ENCODE assay signal across 19 cellular contexts in genomic region chr11:76661306-76661751, GRCh38. TPM values are rescaled to one million over a fixed set of nuclear protein-coding genes. Genes with fewer than 3 reads are reported as not detected.
DNase-seq lines count a peak whose midpoint lies in the region; ATAC-seq and TF ChIP-seq lines count a peak whose summit lies in the region.
"Had no signal": no experiment of that assay in that cellular context is flagged by ENCODE, and none has a peak within 500 bp of the region (broad histone marks: within the 10 kb centered on the region; RNA-seq: fewer than 3 reads in every experiment).

No MANE protein-coding gene starts in this region.

- no peaks in the 10 kb centered on the region for H3F3A ChIP-seq in MM.1S (ENCODE audit: insufficient read depth, low read length)

- in situ Hi-C loops in IMR-90 (cut with MboI; ENCODE audit: low sequenced_read_pairs): no loop called here

- WGBS in IMR-90 (ENCODE audit: extremely low coverage in 2 of 2, insufficient read length in 1 of 2), 2 experiments: no CpG with 5 or more reads among the region's 11 CpGs
- 87 to 97% (median 94%) methylated on average over 7 to 11 of the region's 11 CpGs for WGBS in spleen, 5 donors

- intact Hi-C loops in IMR-90 (cut with micrococcal nuclease) (no loop called here), spleen (cut with DNase I; ENCODE audit: low total_unique reads) (no loop called here)

- H3K4me1 ChIP-seq in CD4-positive, CD25-positive, alpha-beta regulatory T cell (ENCODE audit: control insufficient read depth, insufficient read depth, low read length, poor library complexity, severe bottlenecking): peaks cover 25% of the 10 kb centered on the region
- H3K4me1 ChIP-seq in IMR-90 (ENCODE audit: control insufficient read depth, insufficient read depth, low read length) (peaks cover 7% of the 10 kb centered on the region; the same call in 1 of the 2 replicates), spleen (peaks cover 15 to 71% (median 54%) of the 10 kb centered on the region in 6 donors), MM.1S (ENCODE audit: low read length) (peaks cover 5% of the 10 kb centered on the region; the same call in 1 of the 2 replicates)

- no peak overlapping the region for H3K4me3 ChIP-seq in CD4-positive, CD25-positive, alpha-beta regulatory T cell (ENCODE audit: low read depth, low read length)
- H3K4me3 ChIP-seq in IMR-90 (ENCODE audit: insufficient read depth, low read depth, low read length) (no peak overlapping the region), spleen (no peak overlapping the region), MM.1S (ENCODE audit: low read length) (no peak overlapping the region)
- H3K4me3 ChIP-seq: SJSA1 had no signal

- H4K91ac ChIP-seq in IMR-90 (ENCODE audit: insufficient read depth, low read depth, low read length): no peak overlapping the region

- peaks cover 44% of the 10 kb centered on the region for H3K36me3 ChIP-seq in CD4-positive, CD25-positive, alpha-beta regulatory T cell (ENCODE audit: control insufficient read depth, insufficient read depth, low read length)
- H3K36me3 ChIP-seq in IMR-90 (ENCODE audit: control insufficient read depth, insufficient read depth, low read length): peaks cover 11% of the 10 kb centered on the region; the same call in 1 of the 2 replicates
- H3K36me3 ChIP-seq in spleen: peaks cover 0 to 66% (median 14%) of the 10 kb centered on the region in 6 donors
- H3K36me3 ChIP-seq in MM.1S (replicated peaks; ENCODE audit: insufficient read depth, low read length): no peaks in the 10 kb centered on the region
- H3K36me3 ChIP-seq: SJSA1 had no signal

- H3K9ac ChIP-seq in IMR-90 (ENCODE audit: low read depth, low read length): no peak overlapping the region
- H3K9ac ChIP-seq in MM.1S (ENCODE audit: low read length): no peak overlapping the region

- H3K56ac ChIP-seq in IMR-90 (ENCODE audit: extremely low read depth, insufficient read depth, low read length): no peak overlapping the region

- no peak overlapping the region for H3K14ac ChIP-seq in IMR-90 (replicated peaks; ENCODE audit: low read depth, low read length)

- H2BK120ac ChIP-seq in IMR-90 (ENCODE audit: low read depth, low read length): no peak overlapping the region

- no peak overlapping the region for H2AK9ac ChIP-seq in IMR-90 (replicated peaks; ENCODE audit: low read depth, low read length, poor library complexity)

- peak overlapping the region in 2 of 3 donors; percentile 71 to 80 for H3K27ac Mint-ChIP-seq in CD4-positive, CD25-positive, alpha-beta regulatory T cell
- H3K27ac Mint-ChIP-seq: B cell had no signal

- TF ChIP-seq CTCF in IMR-90 (conservative IDR thresholded peaks at IDR 0.05; ENCODE audit: low read depth, low read length) (no peak), spleen (IDR thresholded peaks at IDR 0.05 in 8 of 11, conservative IDR thresholded peaks at IDR 0.05 in 3 of 11) (no peak), MM.1S (IDR thresholded peaks at IDR 0.05; ENCODE audit: low read length) (no peak)

- H2AK5ac ChIP-seq in IMR-90 (ENCODE audit: low read depth, low read length): 0 out of 2 replicates have a peak overlapping the region, but pooled peaks have one; percentile 7

- H3K18ac ChIP-seq in IMR-90 (ENCODE audit: low read depth, low read length): no peak overlapping the region

- H3K9me2 ChIP-seq in MM.1S (replicated peaks; ENCODE audit: insufficient read depth, low read length): no peaks in the 10 kb centered on the region

- CTCF ChIA-PET in IMR-90 (lab: Yijun Ruan, JAX): no interaction called here

- H4K5ac ChIP-seq in IMR-90 (ENCODE audit: low read depth, low read length): no peak overlapping the region

- no peak overlapping the region for H3K4ac ChIP-seq in IMR-90 (ENCODE audit: low read depth, low read length)

- peaks cover 0 to 44% (median 23%) of the 10 kb centered on the region in 4 donors for H3K4me1 Mint-ChIP-seq in CD4-positive, CD25-positive, alpha-beta regulatory T cell

- no peak for DNase-seq in CD4-positive, CD25-positive, alpha-beta regulatory T cell
- no peak for DNase-seq in IMR-90
- DNase-seq in mesenteric fat pad (ENCODE audit: low spot score): peak; percentile 85
- DNase-seq in spleen: peak; percentile 66
- DNase-seq in Ammon's horn (ENCODE audit: low spot score): no peak
- no peak for DNase-seq in MM.1S
- no peak for DNase-seq in Kasumi-1 (lab: John Stamatoyannopoulos, UW)
- DNase-seq: CD8-positive, alpha-beta memory T cell; DMS79 treated with DMSO at 0.1 percent for 48 hours; NCI-H1417 treated with DMSO at 0.1 percent for 48 hours; NCI-H1930; NCI-H2171; NCI-H446 treated with DMSO at 0.1 percent for 48 hours; NCI-H748 treated with DMSO at 0.1 percent for 48 hours; RPMI8226 had no signal

- H2BK15ac ChIP-seq in IMR-90 (ENCODE audit: low read depth, low read length): no peak overlapping the region

- POLR2A ChIA-PET in IMR-90 (lab: Charles Lee; ENCODE audit: unreplicated experiment): no interaction called here

- H2BK20ac ChIP-seq in IMR-90 (ENCODE audit: low read depth, low read length): no peak overlapping the region

- no TSS peak for BruUV-seq in IMR-90 (replicated peaks; lab: Mats Ljungman, UMichigan)

- H3K27me3 ChIP-seq in CD4-positive, CD25-positive, alpha-beta regulatory T cell (ENCODE audit: control insufficient read depth, insufficient read depth, low read length): no peaks in the 10 kb centered on the region
- no peaks in the 10 kb centered on the region for H3K27me3 ChIP-seq in IMR-90 (ENCODE audit: control insufficient read depth, insufficient read depth, low read length)
- no peaks in the 10 kb centered on the region for H3K27me3 ChIP-seq in spleen (replicated peaks in 1 of 7)
- H3K27me3 ChIP-seq in MM.1S (replicated peaks; ENCODE audit: insufficient read depth, low read length): 0 out of 2 replicates have a peak, but pooled peaks cover 10% of the 10 kb centered on the region
- H3K27me3 ChIP-seq: SJSA1 had no signal

- TF ChIP-seq RAD21 in IMR-90 (IDR thresholded peaks at IDR 0.05; ENCODE audit: low read length): no peak

- dilution Hi-C loops in IMR-90 (cut with HindIII; ENCODE audit: low sequenced_read_pairs, unreplicated experiment): no loop called here

- H4K20me1 ChIP-seq in IMR-90 (ENCODE audit: insufficient read depth, low read length) (no peaks in the 10 kb centered on the region), MM.1S (ENCODE audit: insufficient read depth, low read length) (no peaks in the 10 kb centered on the region)

- ATAC-seq in CD4-positive, CD25-positive, alpha-beta regulatory T cell (ENCODE audit: low read depth in 2 of 2): no peak
- ATAC-seq in IMR-90 (ENCODE audit: low read depth) (no peak), GM19395 (IDR thresholded peaks at IDR 0.05; ENCODE audit: unreplicated experiment) (no peak)

- H3K36me3 Mint-ChIP-seq in CD4-positive, CD25-positive, alpha-beta regulatory T cell: no peaks in the 10 kb centered on the region
- H3K36me3 Mint-ChIP-seq: CD8-positive, alpha-beta memory T cell had no signal

- no peak overlapping the region for H3K27ac ChIP-seq in CD4-positive, CD25-positive, alpha-beta regulatory T cell (ENCODE audit: insufficient read depth, low read length, poor library complexity, severe bottlenecking)
- H3K27ac ChIP-seq in IMR-90 (ENCODE audit: insufficient read depth, low read length) (no peak overlapping the region), spleen (no peak overlapping the region), MM.1S (ENCODE audit: low read length) (no peak overlapping the region)
- H3K27ac ChIP-seq: SJSA1 had no signal

- H2AFZ ChIP-seq in IMR-90 (replicated peaks; ENCODE audit: low read length, poor library complexity): no peak overlapping the region
- H2AFZ ChIP-seq in MM.1S (ENCODE audit: low read length): no peak overlapping the region

- no peak overlapping the region for H3K4me3 Mint-ChIP-seq in CD4-positive, CD25-positive, alpha-beta regulatory T cell
- H3K4me3 Mint-ChIP-seq: B cell; CD8-positive, alpha-beta memory T cell had no signal

- TF ChIP-seq POLR2A in IMR-90 (IDR thresholded peaks at IDR 0.05; ENCODE audit: low read depth, low read length) (no peak), spleen (IDR thresholded peaks at IDR 0.05) (no peak)

- no peaks in the 10 kb centered on the region for H3K79me1 ChIP-seq in IMR-90 (ENCODE audit: low read depth in 1 of 2, low read length in 2 of 2)

- peaks cover 3% of the 10 kb centered on the region; the same call in 1 of the 2 replicates for H3K9me1 ChIP-seq in IMR-90 (ENCODE audit: insufficient read depth, low read length)

- H3K79me2 ChIP-seq in MM.1S (ENCODE audit: low read length): no peaks in the 10 kb centered on the region

- no peaks in the 10 kb centered on the region for H3K9me3 ChIP-seq in CD4-positive, CD25-positive, alpha-beta regulatory T cell (ENCODE audit: control insufficient read depth in 2 of 2, low read length in 2 of 2)
- H3K9me3 ChIP-seq in IMR-90 (ENCODE audit: control insufficient read depth, insufficient read depth, low read length): no peaks in the 10 kb centered on the region
- H3K9me3 ChIP-seq in spleen: no peaks in the 10 kb centered on the region
- no peaks in the 10 kb centered on the region for H3K9me3 ChIP-seq in MM.1S (replicated peaks; ENCODE audit: insufficient read depth, low read length)
- H3K9me3 ChIP-seq: SJSA1 had no signal

- no peak overlapping the region for H4K8ac ChIP-seq in IMR-90 (ENCODE audit: low read depth in 2 of 2, low read length in 2 of 2)

- H2BK5ac ChIP-seq in IMR-90 (ENCODE audit: low read depth, low read length, poor library complexity, severe bottlenecking): no peak overlapping the region

- no peaks in the 10 kb centered on the region for H3K9me3 Mint-ChIP-seq in CD4-positive, CD25-positive, alpha-beta regulatory T cell
- H3K9me3 Mint-ChIP-seq: CD8-positive, alpha-beta memory T cell had no signal

- no peak overlapping the region for H3K4me2 ChIP-seq in IMR-90 (ENCODE audit: low read depth, low read length)
- H3K4me2 ChIP-seq in MM.1S (ENCODE audit: low read depth, low read length): no peak overlapping the region

- H3K23ac ChIP-seq in IMR-90 (ENCODE audit: low read depth, low read length): no peak overlapping the region

- H3K27me3 Mint-ChIP-seq in CD4-positive, CD25-positive, alpha-beta regulatory T cell: no peaks in the 10 kb centered on the region

TF ChIP-seq in IMR-90, 13 proteins besides CTCF, POLR2A, EP300 and RAD21:
- TF ChIP-seq RFX5 (IDR thresholded peaks at IDR 0.05; ENCODE audit: low read depth, low read length): no peak

RNA-seq across cellular contexts. Expression of gene LRRC32, which starts 9.2 kb away (rescaled TPM):
- 71.4 TPM for total RNA-seq in CD4-positive, CD25-positive, alpha-beta regulatory T cell
- polyA plus RNA-seq in CD4-positive, CD25-positive, alpha-beta regulatory T cell: 1 to 10 TPM; 5.0 to 9.6 (median 5.9) TPM
- 4.2 and 5.2 TPM in 2 replicates for total RNA-seq in IMR-90 (2012; rRNA removed)
- 13.0 and 13.7 TPM in 2 replicates for polyA plus RNA-seq in IMR-90 (2012; rRNA removed)
- polyA plus RNA-seq in IMR-90 (2012; cell fraction: cytosol; rRNA removed): 10.9 and 20.1 TPM in 2 replicates
- polyA plus RNA-seq in IMR-90 (2012; cell fraction: nucleus; rRNA removed; ENCODE audit: low replicate concordance): 8.8 and 12.9 TPM in 2 replicates
- total RNA-seq in mesenteric fat pad: 136 TPM
- 100 to 1,000 TPM in 3 of 7 donors, 10 to 100 TPM in 4; 44.1 to 214 (median 90.3) TPM for total RNA-seq in spleen
- polyA plus RNA-seq in spleen: 10 to 100 TPM; 25.9 to 29.5 (median 29.4) TPM
- total RNA-seq: G401 had no signal

Comparison
In these comparisons a context has a peak if more than half of its experiments do, and no peak if none do; other contexts are left out.
1. DNase-seq: peak in mesenteric fat pad (single experiment) and spleen (single experiment); none in CD4-positive, CD25-positive, alpha-beta regulatory T cell (0 of 3), IMR-90 (single experiment), Ammon's horn (single experiment), MM.1S (single experiment) and Kasumi-1 (0 of 2).